8 cellular contexts compared by ENCODE assay signal in the genomic region with DNA sequence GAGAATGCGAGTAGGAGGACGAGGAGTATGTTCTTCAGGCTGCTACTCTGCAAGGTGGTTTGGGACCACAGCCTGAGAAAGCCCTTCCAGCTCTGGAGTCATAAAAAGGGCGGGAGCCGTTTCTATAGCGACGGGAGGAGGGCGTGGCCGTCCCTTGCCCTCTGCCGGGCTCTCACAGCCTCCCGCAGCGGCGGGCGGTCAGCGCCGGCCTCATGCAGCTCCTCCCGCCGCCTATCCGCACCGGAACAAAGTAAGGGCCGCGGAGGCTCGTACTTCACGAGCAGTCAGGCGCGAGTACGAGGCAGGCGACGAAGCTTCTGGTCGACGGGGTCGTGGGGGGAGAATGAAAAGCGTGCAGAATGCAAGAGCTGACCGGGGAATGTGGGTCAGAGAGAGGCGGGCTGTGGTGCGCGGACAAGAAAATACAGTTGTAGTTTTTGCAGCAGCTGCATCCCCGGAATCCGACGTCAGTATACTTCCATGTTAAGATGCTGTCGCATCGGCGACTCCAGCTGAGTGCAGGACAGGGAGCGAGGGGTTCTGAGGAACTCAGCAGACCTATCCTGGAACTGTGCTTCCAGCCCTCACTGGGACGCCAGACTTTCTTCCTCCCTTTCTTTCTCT. TPM values are rescaled to one million over a fixed set of nuclear protein-coding genes. Genes with fewer than 3 reads are reported as not detected.
A peak's percentile ranks its signal among the peaks of the same experiment; 100 is the strongest.
DNase-seq lines count a peak whose midpoint lies in the region; ATAC-seq and TF ChIP-seq lines count a peak whose summit lies in the region.

A gene with protein sequence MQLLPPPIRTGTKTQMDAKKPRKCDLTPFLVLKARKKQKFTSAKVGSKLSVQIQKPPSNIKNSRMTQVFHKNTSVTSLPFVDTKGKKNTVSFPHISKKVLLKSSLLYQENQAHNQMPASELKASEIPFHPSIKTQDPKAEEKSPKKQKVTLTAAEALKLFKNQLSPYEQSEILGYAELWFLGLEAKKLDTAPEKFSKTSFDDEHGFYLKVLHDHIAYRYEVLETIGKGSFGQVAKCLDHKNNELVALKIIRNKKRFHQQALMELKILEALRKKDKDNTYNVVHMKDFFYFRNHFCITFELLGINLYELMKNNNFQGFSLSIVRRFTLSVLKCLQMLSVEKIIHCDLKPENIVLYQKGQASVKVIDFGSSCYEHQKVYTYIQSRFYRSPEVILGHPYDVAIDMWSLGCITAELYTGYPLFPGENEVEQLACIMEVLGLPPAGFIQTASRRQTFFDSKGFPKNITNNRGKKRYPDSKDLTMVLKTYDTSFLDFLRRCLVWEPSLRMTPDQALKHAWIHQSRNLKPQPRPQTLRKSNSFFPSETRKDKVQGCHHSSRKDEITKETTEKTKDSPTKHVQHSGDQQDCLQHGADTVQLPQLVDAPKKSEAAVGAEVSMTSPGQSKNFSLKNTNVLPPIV (plus strand): TSS at position 175 of the 624 bp plus-strand sequence. CDS start 38 bp downstream, at position 213.

- no TSS peak for BruUV-seq in OCI-LY7 (replicated peaks; lab: Mats Ljungman, UMichigan)

- no peak within 1 kb of the TSS for H2AFZ ChIP-seq in OCI-LY7 (ENCODE audit: low read length)

- H3K4me3 ChIP-seq in OCI-LY7 (ENCODE audit: low read depth, low read length, poor library complexity, severe bottlenecking) (no peak within 1 kb of the TSS), duodenal mucosa (ENCODE audit: low read depth in 1 of 2, low read length in 2 of 2) (peak within 1 kb of the TSS; percentile 66 to 71)

- no peak for TF ChIP-seq CTCF in OCI-LY7 (conservative IDR thresholded peaks at IDR 0.05; ENCODE audit: low read length)

- DNase-seq in NCI-H82 (lab: John Stamatoyannopoulos, UW) (peak; percentile 62), NCI-H82 treated with DMSO at 0.1 percent for 48 hours (lab: John Stamatoyannopoulos, UW; ENCODE audit: unreplicated experiment) (no peak), OCI-LY7 (ENCODE audit: low spot score) (no peak), left colon (peak; percentile 90 to 96), smooth muscle cell of the brain vasculature (ENCODE audit: low read depth, low spot score) (peak; percentile 50), GM19238 (ENCODE audit: insufficient read length, low spot score) (no peak)

- peak; percentile 99 for ATAC-seq in left colon
- ATAC-seq in GM18868 (IDR thresholded peaks at IDR 0.05; ENCODE audit: unreplicated experiment) = no peak

- intact Hi-C loops in OCI-LY7 (cut with micrococcal nuclease; ENCODE audit: unreplicated experiment) (no loop called here), left colon (cut with DNase I, micrococcal nuclease) (no loop called here)

- no peaks in the 10 kb centered on the region for H3K79me2 ChIP-seq in OCI-LY7 (ENCODE audit: insufficient read depth, low read depth, low read length)

- no peak within 1 kb of the TSS for H3K4me2 ChIP-seq in OCI-LY7 (ENCODE audit: low read length)

- H3K36me3 ChIP-seq in OCI-LY7 (ENCODE audit: insufficient read depth, low read length) (peaks cover 37% of the 10 kb centered on the region), duodenal mucosa (ENCODE audit: control insufficient read depth in 1 of 2, insufficient read depth in 2 of 2, low read length in 2 of 2) (no peaks in the 10 kb centered on the region)

- H3K9me3 ChIP-seq in OCI-LY7 (ENCODE audit: low read length) (no peaks in the 10 kb centered on the region), duodenal mucosa (ENCODE audit: control insufficient read depth in 1 of 2, low read length in 2 of 2) (no peaks in the 10 kb centered on the region)

- CTCF ChIA-PET in OCI-LY7 (lab: Charles Lee; ENCODE audit: unreplicated experiment) = no interaction called here

- no peaks in the 10 kb centered on the region for H3K9me2 ChIP-seq in OCI-LY7 (ENCODE audit: insufficient read depth, low read length)

- H3K9ac ChIP-seq in duodenal mucosa (ENCODE audit: low read depth in 1 of 2, low read length in 2 of 2) = peak within 1 kb of the TSS in 1 of 2 donors; percentile 10

- H3K27me3 ChIP-seq in duodenal mucosa (ENCODE audit: control insufficient read depth in 1 of 2, insufficient read depth in 2 of 2, low read length in 2 of 2) = no peaks in the 10 kb centered on the region

- H3K4me1 ChIP-seq in OCI-LY7 (ENCODE audit: insufficient read depth, low read length, poor library complexity, severe bottlenecking) = peaks cover 29% of the 10 kb centered on the region
- peaks cover 11 to 13% of the 10 kb centered on the region in 2 donors for H3K4me1 ChIP-seq in duodenal mucosa (ENCODE audit: control insufficient read depth in 1 of 2, insufficient read depth in 2 of 2, low read length in 2 of 2)

- POLR2A ChIA-PET in OCI-LY7 (lab: Charles Lee) = interaction anchor here (0.9 kb wide), 1 partner anchor 9 kb away, joined by 3 read pairs; no protein-coding TSS in a partner anchor

- H4K20me1 ChIP-seq in OCI-LY7 (ENCODE audit: insufficient read depth, low read length) = no peaks in the 10 kb centered on the region

- H3K27ac ChIP-seq in OCI-LY7 (ENCODE audit: low read depth, low read length, poor library complexity, severe bottlenecking) (no peak within 1 kb of the TSS), duodenal mucosa (ENCODE audit: low read depth, low read length) (no peak within 1 kb of the TSS)

RNA-seq across cellular contexts. Expression of the gene that starts here (rescaled TPM):
- total RNA-seq in OCI-LY7 (2014; rRNA removed; shearing (Covaris generic)) = 32.3 and 33.9 TPM in 2 replicates
- total RNA-seq in OCI-LY7 (2022) = 21.3 and 23.1 TPM in 2 replicates
- total RNA-seq in left colon = 10 to 100 TPM; 27.5 to 28.6 TPM

Comparison
In these comparisons a context has a peak if more than half of its experiments do, and no peak if none do; other contexts are left out.
1. DNase-seq: peak in NCI-H82 (single experiment), left colon (2 of 2) and smooth muscle cell of the brain vasculature (single experiment); none in NCI-H82 treated with DMSO at 0.1 percent for 48 hours (single experiment), OCI-LY7 (single experiment) and GM19238 (single experiment).